23 cellular contexts compared by ENCODE assay signal in genomic region chr7:43232376-43232775, GRCh38.
DNase-seq lines count a peak whose midpoint lies in the region; ATAC-seq and TF ChIP-seq lines count a peak whose summit lies in the region.
"Had no signal": no experiment of that assay in that cellular context is flagged by ENCODE, and none has a peak within 500 bp of the region (broad histone marks: within the 10 kb centered on the region; RNA-seq: fewer than 3 reads in every experiment).

No MANE protein-coding gene starts in this region.

- DNase-seq in LHCN-M2 (ENCODE audit: low read depth) = peak; percentile 15
- DNase-seq in astrocyte of the hippocampus (ENCODE audit: low read depth, low spot score) = peak; percentile 8
- peak; percentile 23 to 45 for DNase-seq in foreskin fibroblast
- DNase-seq in superior temporal gyrus (ENCODE audit: extremely low spot score) = peak; percentile 37
- DNase-seq in T-helper 2 cell = no peak
- DNase-seq in NCI-H128 (lab: John Stamatoyannopoulos, UW; ENCODE audit: unreplicated experiment) = no peak
- DNase-seq in putamen (ENCODE audit: low spot score) = no peak
- DNase-seq: C1 segment of cervical spinal cord; CD4-positive, alpha-beta memory T cell; COR-L47; H9; KBM-7; MG63; NCI-H1417 treated with DMSO at 0.1 percent for 48 hours; NCI-H1694 treated with DMSO at 0.1 percent for 48 hours; NCI-H2081; NCI-H2227 treated with DMSO at 0.1 percent for 48 hours; NCI-H510A; NCI-H69; SHP77 had no signal

- ATAC-seq in GM18517 (IDR thresholded peaks at IDR 0.05; ENCODE audit: unreplicated experiment) = no peak
- ATAC-seq: GM23338, Panc1 had no signal

- no peak for TF ChIP-seq CTCF in foreskin fibroblast (IDR thresholded peaks at IDR 0.05; ENCODE audit: low read depth, low read length)

- no peak overlapping the region for H3K4me3 ChIP-seq in foreskin fibroblast (ENCODE audit: low read depth in 1 of 2, low read length in 2 of 2)
- H3K4me3 ChIP-seq: GM23338, MG63 had no signal

Comparison
In these comparisons a context has a peak if more than half of its experiments do, and no peak if none do; other contexts are left out.
1. DNase-seq: peak in LHCN-M2 (single experiment), astrocyte of the hippocampus (single experiment), foreskin fibroblast (2 of 2) and superior temporal gyrus (single experiment); none in T-helper 2 cell (0 of 5), NCI-H128 (single experiment) and putamen (single experiment).